ENCODE assay signal across 8 cellular contexts in the genomic region with DNA sequence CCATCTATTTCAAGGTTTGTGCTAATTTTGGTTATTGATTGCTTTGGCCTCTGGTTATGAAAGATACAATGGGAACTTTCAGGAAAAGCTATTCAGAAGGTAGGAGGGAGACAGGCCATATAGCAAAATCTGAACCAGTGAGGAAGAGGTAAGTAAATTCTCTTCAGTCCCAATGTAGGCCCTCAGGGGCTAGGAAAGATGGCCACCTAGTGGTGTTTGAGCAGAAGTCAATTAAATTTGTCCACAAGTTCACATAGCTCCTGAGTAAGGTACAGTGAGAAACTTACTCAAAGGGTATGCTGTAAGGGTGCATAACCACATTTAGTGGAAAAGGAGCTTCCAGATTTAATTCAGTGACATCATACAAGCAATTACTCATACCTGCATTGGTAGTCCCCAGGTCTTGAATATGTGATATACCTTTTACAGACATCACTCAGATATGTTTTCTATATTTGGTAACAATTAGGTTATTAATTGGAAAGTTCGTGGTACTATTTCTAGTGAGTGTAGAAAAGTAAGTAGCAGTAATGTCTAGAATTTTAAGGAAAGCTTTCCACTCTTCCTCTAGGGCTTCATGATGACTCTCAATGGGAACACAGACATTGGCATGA. TPM values are rescaled to one million over a fixed set of nuclear protein-coding genes. Genes with fewer than 3 reads are reported as not detected.
DNase-seq lines count a peak whose midpoint lies in the region; ATAC-seq and TF ChIP-seq lines count a peak whose summit lies in the region.

No MANE protein-coding gene starts in this region.

- H3K4me2 ChIP-seq in DOHH2 (ENCODE audit: low read length), result no peak overlapping the region

- TF ChIP-seq CTCF in DOHH2 (IDR thresholded peaks at IDR 0.05; ENCODE audit: low read depth, low read length, poor library complexity, severe bottlenecking) (peak; percentile 85), glutamatergic neuron (IDR thresholded peaks at IDR 0.05; ENCODE audit: partially characterized antibody, unreplicated experiment) (peak; percentile 81)

- no peaks in the 10 kb centered on the region for H3K79me2 ChIP-seq in DOHH2 (ENCODE audit: control insufficient read depth, low read length)

- no peaks in the 10 kb centered on the region for H3K36me3 Mint-ChIP-seq in activated CD4-positive, alpha-beta memory T cell treated with anti-CD3 and anti-CD28 coated beads, Interleukin-2, amount 10 ng/mL, durations not matched to agents 7 days and 5 days (ENCODE audit: low read depth)
- H3K36me3 Mint-ChIP-seq in glutamatergic neuron (ENCODE audit: unreplicated experiment), result no peaks in the 10 kb centered on the region

- no peaks in the 10 kb centered on the region for H3F3A ChIP-seq in DOHH2 (ENCODE audit: control insufficient read depth, insufficient read depth)

- CTCF ChIA-PET in activated CD4-positive, alpha-beta memory T cell treated with anti-CD3 and anti-CD28 coated beads, Interleukin-2, amount 10 ng/mL, durations not matched to agents 7 days and 5 days (lab: Charles Lee), result interaction anchor here (1.2 to 2.4 kb wide), 5 partner anchors 9 to 87 kb away, joined by 3 to 13 read pairs (median 6); partner anchors contain the start of gene FMO4

- H3K36me3 ChIP-seq in DOHH2 (ENCODE audit: control insufficient read depth, low read length), result no peaks in the 10 kb centered on the region

- 0 out of 2 replicates have a peak, but pooled peaks cover 3% of the 10 kb centered on the region for H3K27me3 ChIP-seq in DOHH2 (ENCODE audit: control insufficient read depth, low read length)

- H3K4me1 Mint-ChIP-seq in activated CD4-positive, alpha-beta memory T cell treated with anti-CD3 and anti-CD28 coated beads, Interleukin-2, amount 10 ng/mL, durations not matched to agents 7 days and 5 days, result peaks cover under 1% of the 10 kb centered on the region
- peaks cover 12% of the 10 kb centered on the region for H3K4me1 Mint-ChIP-seq in glutamatergic neuron (ENCODE audit: low read depth, unreplicated experiment)

- no peak overlapping the region for H3K27ac ChIP-seq in DOHH2 (ENCODE audit: low read depth, low read length)

- no peaks in the 10 kb centered on the region for H3K9me2 ChIP-seq in DOHH2 (replicated peaks; ENCODE audit: control insufficient read depth, low read length)

- H3K4me3 ChIP-seq in DOHH2 (ENCODE audit: low read length), result no peak overlapping the region

- peaks cover 7% of the 10 kb centered on the region for H3K4me1 ChIP-seq in DOHH2 (ENCODE audit: control insufficient read depth, low read length)

- H3K27me3 Mint-ChIP-seq in activated CD4-positive, alpha-beta memory T cell treated with anti-CD3 and anti-CD28 coated beads, Interleukin-2, amount 10 ng/mL, durations not matched to agents 7 days and 5 days, result peaks cover 3% of the 10 kb centered on the region
- peaks cover 1% of the 10 kb centered on the region for H3K27me3 Mint-ChIP-seq in glutamatergic neuron (ENCODE audit: unreplicated experiment)

- ATAC-seq in GM19438 (IDR thresholded peaks at IDR 0.05; ENCODE audit: low read depth, unreplicated experiment) (peak; percentile 75), HG03442 (IDR thresholded peaks at IDR 0.05; ENCODE audit: unreplicated experiment) (peak; percentile 88)

- no peak overlapping the region for H3K4me3 Mint-ChIP-seq in activated CD4-positive, alpha-beta memory T cell treated with anti-CD3 and anti-CD28 coated beads, Interleukin-2, amount 10 ng/mL, durations not matched to agents 7 days and 5 days
- no peak overlapping the region for H3K4me3 Mint-ChIP-seq in glutamatergic neuron (ENCODE audit: unreplicated experiment)

- no peaks in the 10 kb centered on the region for H3K9me3 Mint-ChIP-seq in activated CD4-positive, alpha-beta memory T cell treated with anti-CD3 and anti-CD28 coated beads, Interleukin-2, amount 10 ng/mL, durations not matched to agents 7 days and 5 days
- H3K9me3 Mint-ChIP-seq in glutamatergic neuron (ENCODE audit: unreplicated experiment), result no peaks in the 10 kb centered on the region

- H3K9me3 ChIP-seq in DOHH2 (ENCODE audit: control insufficient read depth, insufficient read depth, low read length), result no peaks in the 10 kb centered on the region

- POLR2A ChIA-PET in activated CD4-positive, alpha-beta memory T cell treated with anti-CD3 and anti-CD28 coated beads, Interleukin-2, amount 10 ng/mL, durations not matched to agents 7 days and 5 days (lab: Charles Lee), result no interaction called here

- no peak overlapping the region for H3K27ac Mint-ChIP-seq in activated CD4-positive, alpha-beta memory T cell treated with anti-CD3 and anti-CD28 coated beads, Interleukin-2, amount 10 ng/mL, durations not matched to agents 7 days and 5 days
- H3K27ac Mint-ChIP-seq in glutamatergic neuron (ENCODE audit: unreplicated experiment), result no peak overlapping the region

- DNase-seq in NCI-H446 treated with DMSO at 0.1 percent for 48 hours (lab: John Stamatoyannopoulos, UW), result peak; percentile 42
- DNase-seq in activated CD4-positive, alpha-beta memory T cell treated with anti-CD3 and anti-CD28 coated beads, Interleukin-2, amount 10 ng/mL, durations not matched to agents 7 days and 5 days, result peak; percentile 24
- DNase-seq in glutamatergic neuron, result peak; percentile 29
- DNase-seq in retina, result peak; percentile 16
- no peak for DNase-seq in activated CD8-positive, alpha-beta memory T cell treated with anti-CD3 and anti-CD28 coated beads, Interleukin-2, amount 50 U/mL, for 4 hours

- no peaks in the 10 kb centered on the region for H4K20me1 ChIP-seq in DOHH2 (ENCODE audit: control insufficient read depth, insufficient read depth, low read depth, low read length)

RNA-seq across cellular contexts. Expression of gene FMO1, which starts 21.4 kb away (rescaled TPM):
- not detected for total RNA-seq in activated CD4-positive, alpha-beta memory T cell treated with anti-CD3 and anti-CD28 coated beads, Interleukin-2, amount 10 ng/mL, durations not matched to agents 7 days and 5 days
- not detected for total RNA-seq in glutamatergic neuron (ENCODE audit: unreplicated experiment)

RNA-seq across cellular contexts. Expression of gene FMO2, which starts 41.8 kb away (rescaled TPM):
- total RNA-seq in activated CD4-positive, alpha-beta memory T cell treated with anti-CD3 and anti-CD28 coated beads, Interleukin-2, amount 10 ng/mL, durations not matched to agents 7 days and 5 days, result not detected
- total RNA-seq in glutamatergic neuron (ENCODE audit: unreplicated experiment), result not detected
